15 cellular contexts compared by ENCODE assay signal in the genomic region with DNA sequence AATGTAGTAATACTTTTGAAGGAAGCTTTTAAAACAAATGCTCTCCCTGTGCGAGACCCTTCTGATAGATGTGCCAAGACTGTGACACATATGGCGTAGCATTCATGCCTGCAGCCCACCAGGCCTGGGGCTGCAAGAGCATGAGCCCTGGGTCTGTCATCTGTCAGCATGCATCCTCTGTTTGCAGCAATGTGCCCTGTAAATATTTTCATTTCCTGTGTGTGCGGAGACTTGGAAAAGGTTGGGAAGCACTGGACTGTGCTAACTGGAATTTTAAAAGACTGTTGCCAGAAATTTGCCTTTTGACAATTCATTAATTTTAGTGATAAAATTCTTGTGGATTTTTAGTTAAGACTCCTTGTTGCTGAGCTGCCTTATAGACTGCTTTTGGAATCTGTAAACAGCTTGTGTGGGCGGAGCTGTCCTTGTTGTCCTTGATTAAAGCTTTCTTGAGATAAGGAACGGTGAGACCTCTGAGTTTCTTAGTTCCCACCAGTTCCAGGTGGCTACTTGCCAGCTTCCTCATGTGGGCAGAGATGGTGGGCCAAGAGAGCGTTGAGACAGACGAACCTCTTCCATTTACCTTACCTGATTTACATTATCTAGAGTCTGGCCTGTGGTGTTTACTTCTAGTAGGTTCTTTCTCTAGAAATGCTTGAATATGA. TPM values are rescaled to one million over a fixed set of nuclear protein-coding genes. Genes with fewer than 3 reads are reported as not detected.
DNase-seq lines count a peak whose midpoint lies in the region; ATAC-seq and TF ChIP-seq lines count a peak whose summit lies in the region.
"Had no signal": no experiment of that assay in that cellular context is flagged by ENCODE, and none has a peak within 500 bp of the region (broad histone marks: within the 10 kb centered on the region; RNA-seq: fewer than 3 reads in every experiment).

No MANE protein-coding gene starts in this region.

- no peaks in the 10 kb centered on the region for H3K9me3 Mint-ChIP-seq in stimulated activated naive CD8-positive, alpha-beta T cell treated with anti-CD3 and anti-CD28 coated beads, Interleukin-15, Interleukin-2, amounts not matched to agents 100 ng/mL and 50 ng/mL, for 24 hours
- H3K9me3 Mint-ChIP-seq in stimulated activated naive CD8-positive, alpha-beta T cell treated with anti-CD3 and anti-CD28 coated beads, Interleukin-15, amount 100 ng/mL, for 72 hours, result no peaks in the 10 kb centered on the region
- H3K9me3 Mint-ChIP-seq in endothelial cell (ENCODE audit: unreplicated experiment), result no peaks in the 10 kb centered on the region
- H3K9me3 Mint-ChIP-seq in naive thymus-derived CD8-positive, alpha-beta T cell, result no peaks in the 10 kb centered on the region
- H3K9me3 Mint-ChIP-seq: activated CD4-positive, alpha-beta T cell treated with anti-CD3 and anti-CD28 coated beads, Interleukin-2, amount 10 ng/mL, durations not matched to agents 24 days and 14 days; activated T-cell treated with anti-CD3 and anti-CD28 coated beads, Interleukin-2, amount 50 U/mL, for 24 hours; effector memory CD8-positive, alpha-beta T cell; IgD-negative memory B cell had no signal

- peak overlapping the region; percentile 52 for H3K27ac Mint-ChIP-seq in stimulated activated naive CD8-positive, alpha-beta T cell treated with anti-CD3 and anti-CD28 coated beads, Interleukin-15, Interleukin-2, amounts not matched to agents 100 ng/mL and 50 ng/mL, for 24 hours
- peak overlapping the region in 1 of 2 donors; percentile 19 for H3K27ac Mint-ChIP-seq in stimulated activated naive CD8-positive, alpha-beta T cell treated with anti-CD3 and anti-CD28 coated beads, Interleukin-15, amount 100 ng/mL, for 72 hours
- H3K27ac Mint-ChIP-seq in endothelial cell (ENCODE audit: unreplicated experiment), result peak overlapping the region; percentile 36
- H3K27ac Mint-ChIP-seq in naive thymus-derived CD8-positive, alpha-beta T cell, result peak overlapping the region in 7 of 10 donors; percentile 13 to 79 (median 48)
- H3K27ac Mint-ChIP-seq: activated CD4-positive, alpha-beta T cell treated with anti-CD3 and anti-CD28 coated beads, Interleukin-2, amount 10 ng/mL, durations not matched to agents 24 days and 14 days; activated T-cell treated with anti-CD3 and anti-CD28 coated beads, Interleukin-2, amount 50 U/mL, for 24 hours; effector memory CD8-positive, alpha-beta T cell had no signal

- DNase-seq in stimulated activated naive CD8-positive, alpha-beta T cell treated with anti-CD3 and anti-CD28 coated beads, Interleukin-15, amount 100 ng/mL, for 72 hours, result no peak
- DNase-seq in endothelial cell (ENCODE audit: low spot score) (no peak), SIG-M5 (lab: John Stamatoyannopoulos, UW) (no peak), epidermal melanocyte (ENCODE audit: insufficient read length, low spot score) (no peak)
- DNase-seq in naive thymus-derived CD8-positive, alpha-beta T cell, result no peak
- DNase-seq in central memory CD4-positive, alpha-beta T cell, result no peak
- DNase-seq: ACHN; activated CD4-positive, alpha-beta T cell treated with anti-CD3 and anti-CD28 coated beads, Interleukin-2, amount 10 ng/mL, durations not matched to agents 24 days and 14 days; activated T-cell treated with anti-CD3 and anti-CD28 coated beads, Interleukin-2, amount 50 U/mL, for 24 hours; effector memory CD8-positive, alpha-beta T cell; NCI-H1417; T-helper 17 cell had no signal

- H3K4me1 Mint-ChIP-seq in stimulated activated naive CD8-positive, alpha-beta T cell treated with anti-CD3 and anti-CD28 coated beads, Interleukin-15, Interleukin-2, amounts not matched to agents 100 ng/mL and 50 ng/mL, for 24 hours (ENCODE audit: low read depth), result peaks cover 10% of the 10 kb centered on the region
- peaks cover 8% of the 10 kb centered on the region for H3K4me1 Mint-ChIP-seq in stimulated activated naive CD8-positive, alpha-beta T cell treated with anti-CD3 and anti-CD28 coated beads, Interleukin-15, amount 100 ng/mL, for 72 hours
- H3K4me1 Mint-ChIP-seq in endothelial cell (ENCODE audit: unreplicated experiment), result peaks cover 18% of the 10 kb centered on the region
- H3K4me1 Mint-ChIP-seq in naive thymus-derived CD8-positive, alpha-beta T cell, result peaks cover 12 to 35% (median 27%) of the 10 kb centered on the region in 4 donors

- H3K4me3 Mint-ChIP-seq in stimulated activated naive CD8-positive, alpha-beta T cell treated with anti-CD3 and anti-CD28 coated beads, Interleukin-15, Interleukin-2, amounts not matched to agents 100 ng/mL and 50 ng/mL, for 24 hours, result no peak overlapping the region
- H3K4me3 Mint-ChIP-seq in stimulated activated naive CD8-positive, alpha-beta T cell treated with anti-CD3 and anti-CD28 coated beads, Interleukin-15, amount 100 ng/mL, for 72 hours, result no peak overlapping the region
- H3K4me3 Mint-ChIP-seq in endothelial cell (ENCODE audit: unreplicated experiment), result no peak overlapping the region
- H3K4me3 Mint-ChIP-seq in naive thymus-derived CD8-positive, alpha-beta T cell, result no peak overlapping the region
- H3K4me3 Mint-ChIP-seq: activated CD4-positive, alpha-beta T cell treated with anti-CD3 and anti-CD28 coated beads, Interleukin-2, amount 10 ng/mL, durations not matched to agents 24 days and 14 days; activated T-cell treated with anti-CD3 and anti-CD28 coated beads, Interleukin-2, amount 50 U/mL, for 24 hours; effector memory CD8-positive, alpha-beta T cell; IgD-negative memory B cell; T-helper 17 cell had no signal

- ATAC-seq in stimulated activated naive CD8-positive, alpha-beta T cell treated with anti-CD3 and anti-CD28 coated beads, Interleukin-15, amount 100 ng/mL, for 72 hours, result no peak
- no peak for ATAC-seq in naive thymus-derived CD8-positive, alpha-beta T cell
- ATAC-seq in GM19023 (IDR thresholded peaks at IDR 0.05; ENCODE audit: unreplicated experiment), result no peak
- ATAC-seq: effector memory CD8-positive, alpha-beta T cell; T-helper 17 cell had no signal

- peaks cover 39% of the 10 kb centered on the region for H3K36me3 Mint-ChIP-seq in stimulated activated naive CD8-positive, alpha-beta T cell treated with anti-CD3 and anti-CD28 coated beads, Interleukin-15, Interleukin-2, amounts not matched to agents 100 ng/mL and 50 ng/mL, for 24 hours (ENCODE audit: low read depth)
- H3K36me3 Mint-ChIP-seq in endothelial cell (ENCODE audit: low read depth, unreplicated experiment), result peaks cover 13% of the 10 kb centered on the region
- H3K36me3 Mint-ChIP-seq in naive thymus-derived CD8-positive, alpha-beta T cell, result peaks cover 0 to 76% (median 32%) of the 10 kb centered on the region in 3 donors

- no peaks in the 10 kb centered on the region for H3K27me3 Mint-ChIP-seq in stimulated activated naive CD8-positive, alpha-beta T cell treated with anti-CD3 and anti-CD28 coated beads, Interleukin-15, Interleukin-2, amounts not matched to agents 100 ng/mL and 50 ng/mL, for 24 hours
- no peaks in the 10 kb centered on the region for H3K27me3 Mint-ChIP-seq in stimulated activated naive CD8-positive, alpha-beta T cell treated with anti-CD3 and anti-CD28 coated beads, Interleukin-15, amount 100 ng/mL, for 72 hours
- no peaks in the 10 kb centered on the region for H3K27me3 Mint-ChIP-seq in endothelial cell (ENCODE audit: unreplicated experiment)
- no peaks in the 10 kb centered on the region for H3K27me3 Mint-ChIP-seq in naive thymus-derived CD8-positive, alpha-beta T cell
- H3K27me3 Mint-ChIP-seq: activated CD4-positive, alpha-beta T cell treated with anti-CD3 and anti-CD28 coated beads, Interleukin-2, amount 10 ng/mL, durations not matched to agents 24 days and 14 days; activated T-cell treated with anti-CD3 and anti-CD28 coated beads, Interleukin-2, amount 50 U/mL, for 24 hours; effector memory CD8-positive, alpha-beta T cell; IgD-negative memory B cell; T-helper 17 cell had no signal

- POLR2A ChIA-PET in naive thymus-derived CD8-positive, alpha-beta T cell (lab: Charles Lee), result no interaction called here

- no peak for TF ChIP-seq CTCF in endothelial cell (IDR thresholded peaks at IDR 0.05; ENCODE audit: unreplicated experiment)

RNA-seq across cellular contexts. Expression of gene MARK3, which starts 23.4 kb away (rescaled TPM):
- 70.8 TPM for total RNA-seq in endothelial cell (ENCODE audit: unreplicated experiment)
- 100 to 1,000 TPM; 123 to 128 TPM for total RNA-seq in naive thymus-derived CD8-positive, alpha-beta T cell
- polyA plus RNA-seq in naive thymus-derived CD8-positive, alpha-beta T cell, result 10 to 100 TPM; 26.8 to 36.5 (median 30.7) TPM
